1 cellular context compared by ENCODE assay signal in the genomic region with DNA sequence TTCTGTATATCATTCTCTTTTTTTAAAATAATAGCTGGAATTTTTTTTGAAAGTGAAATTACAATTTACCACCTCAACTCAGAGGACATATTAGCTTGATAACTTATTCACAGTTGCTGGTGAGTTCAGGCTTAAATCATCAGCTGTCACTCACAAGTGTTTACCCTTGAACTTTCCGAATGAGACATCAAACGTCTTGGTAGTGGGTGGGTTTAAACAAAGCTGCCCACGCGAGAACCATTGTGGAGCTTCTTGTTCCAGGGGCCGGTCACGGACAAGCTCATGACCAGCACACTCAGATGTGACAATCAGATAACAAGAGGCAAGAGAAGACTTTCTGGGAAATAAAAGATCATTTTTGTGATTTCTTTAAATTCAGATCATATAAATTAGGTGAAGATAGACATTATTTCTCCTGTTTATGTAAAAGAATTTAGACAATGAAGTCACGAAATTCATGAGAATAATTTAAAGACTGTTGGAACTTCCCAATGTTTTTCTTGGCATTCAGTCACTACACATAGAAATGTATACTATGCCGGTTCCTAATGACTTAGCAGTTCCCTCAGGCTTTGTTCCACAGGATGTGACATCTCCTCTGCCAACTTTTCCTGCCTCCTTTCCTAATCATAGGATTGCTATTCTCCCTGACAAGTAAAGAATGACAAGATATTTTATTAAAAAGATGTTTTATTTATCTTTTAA.
TF ChIP-seq lines count a peak whose summit lies in the region.

No MANE protein-coding gene starts in this region.

TF ChIP-seq in GM12878, 131 proteins besides CTCF, POLR2A, EP300 and RAD21 (continued from another document):
- TF ChIP-seq, protein P1, sequence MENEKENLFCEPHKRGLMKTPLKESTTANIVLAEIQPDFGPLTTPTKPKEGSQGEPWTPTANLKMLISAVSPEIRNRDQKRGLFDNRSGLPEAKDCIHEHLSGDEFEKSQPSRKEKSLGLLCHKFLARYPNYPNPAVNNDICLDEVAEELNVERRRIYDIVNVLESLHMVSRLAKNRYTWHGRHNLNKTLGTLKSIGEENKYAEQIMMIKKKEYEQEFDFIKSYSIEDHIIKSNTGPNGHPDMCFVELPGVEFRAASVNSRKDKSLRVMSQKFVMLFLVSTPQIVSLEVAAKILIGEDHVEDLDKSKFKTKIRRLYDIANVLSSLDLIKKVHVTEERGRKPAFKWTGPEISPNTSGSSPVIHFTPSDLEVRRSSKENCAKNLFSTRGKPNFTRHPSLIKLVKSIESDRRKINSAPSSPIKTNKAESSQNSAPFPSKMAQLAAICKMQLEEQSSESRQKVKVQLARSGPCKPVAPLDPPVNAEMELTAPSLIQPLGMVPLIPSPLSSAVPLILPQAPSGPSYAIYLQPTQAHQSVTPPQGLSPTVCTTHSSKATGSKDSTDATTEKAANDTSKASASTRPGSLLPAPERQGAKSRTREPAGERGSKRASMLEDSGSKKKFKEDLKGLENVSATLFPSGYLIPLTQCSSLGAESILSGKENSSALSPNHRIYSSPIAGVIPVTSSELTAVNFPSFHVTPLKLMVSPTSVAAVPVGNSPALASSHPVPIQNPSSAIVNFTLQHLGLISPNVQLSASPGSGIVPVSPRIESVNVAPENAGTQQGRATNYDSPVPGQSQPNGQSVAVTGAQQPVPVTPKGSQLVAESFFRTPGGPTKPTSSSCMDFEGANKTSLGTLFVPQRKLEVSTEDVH (IDR thresholded peaks at IDR 0.05; ENCODE audit: low read depth, partially characterized antibody) = no peak
- no peak for TF ChIP-seq KDM1A (IDR thresholded peaks at IDR 0.05; ENCODE audit: borderline replicate concordance)
- TF ChIP-seq SMC3 (IDR thresholded peaks at IDR 0.05; ENCODE audit: borderline replicate concordance, low read length) = no peak
- TF ChIP-seq, protein P2, sequence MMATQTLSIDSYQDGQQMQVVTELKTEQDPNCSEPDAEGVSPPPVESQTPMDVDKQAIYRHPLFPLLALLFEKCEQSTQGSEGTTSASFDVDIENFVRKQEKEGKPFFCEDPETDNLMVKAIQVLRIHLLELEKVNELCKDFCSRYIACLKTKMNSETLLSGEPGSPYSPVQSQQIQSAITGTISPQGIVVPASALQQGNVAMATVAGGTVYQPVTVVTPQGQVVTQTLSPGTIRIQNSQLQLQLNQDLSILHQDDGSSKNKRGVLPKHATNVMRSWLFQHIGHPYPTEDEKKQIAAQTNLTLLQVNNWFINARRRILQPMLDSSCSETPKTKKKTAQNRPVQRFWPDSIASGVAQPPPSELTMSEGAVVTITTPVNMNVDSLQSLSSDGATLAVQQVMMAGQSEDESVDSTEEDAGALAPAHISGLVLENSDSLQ (IDR thresholded peaks at IDR 0.05) = peak; percentile 96
- TF ChIP-seq FOXM1 (IDR thresholded peaks at IDR 0.05; ENCODE audit: low read depth, low read length) = peak; percentile 27; the same call in 1 of the 2 replicates
- TF ChIP-seq MTA3 (IDR thresholded peaks at IDR 0.05; ENCODE audit: borderline replicate concordance, low read length) = no peak
- TF ChIP-seq, protein P3, sequence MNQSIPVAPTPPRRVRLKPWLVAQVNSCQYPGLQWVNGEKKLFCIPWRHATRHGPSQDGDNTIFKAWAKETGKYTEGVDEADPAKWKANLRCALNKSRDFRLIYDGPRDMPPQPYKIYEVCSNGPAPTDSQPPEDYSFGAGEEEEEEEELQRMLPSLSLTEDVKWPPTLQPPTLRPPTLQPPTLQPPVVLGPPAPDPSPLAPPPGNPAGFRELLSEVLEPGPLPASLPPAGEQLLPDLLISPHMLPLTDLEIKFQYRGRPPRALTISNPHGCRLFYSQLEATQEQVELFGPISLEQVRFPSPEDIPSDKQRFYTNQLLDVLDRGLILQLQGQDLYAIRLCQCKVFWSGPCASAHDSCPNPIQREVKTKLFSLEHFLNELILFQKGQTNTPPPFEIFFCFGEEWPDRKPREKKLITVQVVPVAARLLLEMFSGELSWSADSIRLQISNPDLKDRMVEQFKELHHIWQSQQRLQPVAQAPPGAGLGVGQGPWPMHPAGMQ (IDR thresholded peaks at IDR 0.05; ENCODE audit: borderline replicate concordance) = no peak
- TF ChIP-seq, protein P4, sequence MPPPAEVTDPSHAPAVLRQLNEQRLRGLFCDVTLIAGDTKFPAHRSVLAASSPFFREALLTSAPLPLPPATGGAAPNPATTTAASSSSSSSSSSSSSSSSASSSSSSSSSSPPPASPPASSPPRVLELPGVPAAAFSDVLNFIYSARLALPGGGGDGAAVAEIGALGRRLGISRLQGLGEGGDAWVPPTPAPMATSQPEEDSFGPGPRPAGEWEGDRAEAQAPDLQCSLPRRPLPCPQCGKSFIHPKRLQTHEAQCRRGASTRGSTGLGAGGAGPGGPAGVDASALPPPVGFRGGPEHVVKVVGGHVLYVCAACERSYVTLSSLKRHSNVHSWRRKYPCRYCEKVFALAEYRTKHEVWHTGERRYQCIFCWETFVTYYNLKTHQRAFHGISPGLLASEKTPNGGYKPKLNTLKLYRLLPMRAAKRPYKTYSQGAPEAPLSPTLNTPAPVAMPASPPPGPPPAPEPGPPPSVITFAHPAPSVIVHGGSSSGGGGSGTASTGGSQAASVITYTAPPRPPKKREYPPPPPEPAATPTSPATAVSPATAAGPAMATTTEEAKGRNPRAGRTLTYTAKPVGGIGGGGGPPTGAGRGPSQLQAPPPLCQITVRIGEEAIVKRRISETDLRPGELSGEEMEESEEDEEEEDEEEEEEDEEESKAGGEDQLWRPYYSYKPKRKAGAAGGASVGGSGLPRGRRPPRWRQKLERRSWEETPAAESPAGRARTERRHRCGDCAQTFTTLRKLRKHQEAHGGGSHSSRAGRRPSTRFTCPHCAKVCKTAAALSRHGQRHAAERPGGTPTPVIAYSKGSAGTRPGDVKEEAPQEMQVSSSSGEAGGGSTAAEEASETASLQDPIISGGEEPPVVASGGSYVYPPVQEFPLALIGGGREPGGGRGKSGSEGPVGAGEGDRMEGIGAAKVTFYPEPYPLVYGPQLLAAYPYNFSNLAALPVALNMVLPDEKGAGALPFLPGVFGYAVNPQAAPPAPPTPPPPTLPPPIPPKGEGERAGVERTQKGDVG (CRISPR knock-in tag; IDR thresholded peaks at IDR 0.05) = no peak
- TF ChIP-seq YBX1 (IDR thresholded peaks at IDR 0.05) = no peak
- TF ChIP-seq SUPT20H (IDR thresholded peaks at IDR 0.05; ENCODE audit: borderline replicate concordance, control insufficient read depth, low read depth, low read length) = no peak
- peak; percentile 73 for TF ChIP-seq NR2C1 (IDR thresholded peaks at IDR 0.05)
- TF ChIP-seq, protein P5, sequence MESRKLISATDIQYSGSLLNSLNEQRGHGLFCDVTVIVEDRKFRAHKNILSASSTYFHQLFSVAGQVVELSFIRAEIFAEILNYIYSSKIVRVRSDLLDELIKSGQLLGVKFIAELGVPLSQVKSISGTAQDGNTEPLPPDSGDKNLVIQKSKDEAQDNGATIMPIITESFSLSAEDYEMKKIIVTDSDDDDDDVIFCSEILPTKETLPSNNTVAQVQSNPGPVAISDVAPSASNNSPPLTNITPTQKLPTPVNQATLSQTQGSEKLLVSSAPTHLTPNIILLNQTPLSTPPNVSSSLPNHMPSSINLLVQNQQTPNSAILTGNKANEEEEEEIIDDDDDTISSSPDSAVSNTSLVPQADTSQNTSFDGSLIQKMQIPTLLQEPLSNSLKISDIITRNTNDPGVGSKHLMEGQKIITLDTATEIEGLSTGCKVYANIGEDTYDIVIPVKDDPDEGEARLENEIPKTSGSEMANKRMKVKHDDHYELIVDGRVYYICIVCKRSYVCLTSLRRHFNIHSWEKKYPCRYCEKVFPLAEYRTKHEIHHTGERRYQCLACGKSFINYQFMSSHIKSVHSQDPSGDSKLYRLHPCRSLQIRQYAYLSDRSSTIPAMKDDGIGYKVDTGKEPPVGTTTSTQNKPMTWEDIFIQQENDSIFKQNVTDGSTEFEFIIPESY (IDR thresholded peaks at IDR 0.05) = no peak
- TF ChIP-seq, protein P6, sequence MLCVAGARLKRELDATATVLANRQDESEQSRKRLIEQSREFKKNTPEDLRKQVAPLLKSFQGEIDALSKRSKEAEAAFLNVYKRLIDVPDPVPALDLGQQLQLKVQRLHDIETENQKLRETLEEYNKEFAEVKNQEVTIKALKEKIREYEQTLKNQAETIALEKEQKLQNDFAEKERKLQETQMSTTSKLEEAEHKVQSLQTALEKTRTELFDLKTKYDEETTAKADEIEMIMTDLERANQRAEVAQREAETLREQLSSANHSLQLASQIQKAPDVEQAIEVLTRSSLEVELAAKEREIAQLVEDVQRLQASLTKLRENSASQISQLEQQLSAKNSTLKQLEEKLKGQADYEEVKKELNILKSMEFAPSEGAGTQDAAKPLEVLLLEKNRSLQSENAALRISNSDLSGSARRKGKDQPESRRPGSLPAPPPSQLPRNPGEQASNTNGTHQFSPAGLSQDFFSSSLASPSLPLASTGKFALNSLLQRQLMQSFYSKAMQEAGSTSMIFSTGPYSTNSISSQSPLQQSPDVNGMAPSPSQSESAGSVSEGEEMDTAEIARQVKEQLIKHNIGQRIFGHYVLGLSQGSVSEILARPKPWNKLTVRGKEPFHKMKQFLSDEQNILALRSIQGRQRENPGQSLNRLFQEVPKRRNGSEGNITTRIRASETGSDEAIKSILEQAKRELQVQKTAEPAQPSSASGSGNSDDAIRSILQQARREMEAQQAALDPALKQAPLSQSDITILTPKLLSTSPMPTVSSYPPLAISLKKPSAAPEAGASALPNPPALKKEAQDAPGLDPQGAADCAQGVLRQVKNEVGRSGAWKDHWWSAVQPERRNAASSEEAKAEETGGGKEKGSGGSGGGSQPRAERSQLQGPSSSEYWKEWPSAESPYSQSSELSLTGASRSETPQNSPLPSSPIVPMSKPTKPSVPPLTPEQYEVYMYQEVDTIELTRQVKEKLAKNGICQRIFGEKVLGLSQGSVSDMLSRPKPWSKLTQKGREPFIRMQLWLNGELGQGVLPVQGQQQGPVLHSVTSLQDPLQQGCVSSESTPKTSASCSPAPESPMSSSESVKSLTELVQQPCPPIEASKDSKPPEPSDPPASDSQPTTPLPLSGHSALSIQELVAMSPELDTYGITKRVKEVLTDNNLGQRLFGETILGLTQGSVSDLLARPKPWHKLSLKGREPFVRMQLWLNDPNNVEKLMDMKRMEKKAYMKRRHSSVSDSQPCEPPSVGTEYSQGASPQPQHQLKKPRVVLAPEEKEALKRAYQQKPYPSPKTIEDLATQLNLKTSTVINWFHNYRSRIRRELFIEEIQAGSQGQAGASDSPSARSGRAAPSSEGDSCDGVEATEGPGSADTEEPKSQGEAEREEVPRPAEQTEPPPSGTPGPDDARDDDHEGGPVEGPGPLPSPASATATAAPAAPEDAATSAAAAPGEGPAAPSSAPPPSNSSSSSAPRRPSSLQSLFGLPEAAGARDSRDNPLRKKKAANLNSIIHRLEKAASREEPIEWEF (IDR thresholded peaks at IDR 0.05; ENCODE audit: insufficient replicate concordance, low read depth, low read length) = no peak
- TF ChIP-seq ESRRA (IDR thresholded peaks at IDR 0.05; ENCODE audit: low read length) = no peak
- no peak for TF ChIP-seq CBFB (IDR thresholded peaks at IDR 0.05; ENCODE audit: low read depth)
- peak; percentile 10; the same call in 1 of the 2 replicates for TF ChIP-seq BCL11A (IDR thresholded peaks at IDR 0.05; ENCODE audit: low read depth, low read length)
- TF ChIP-seq SREBF2 (IDR thresholded peaks at IDR 0.05; ENCODE audit: low read length) = no peak
- TF ChIP-seq SUZ12 (IDR thresholded peaks at IDR 0.05; ENCODE audit: unreplicated experiment) = no peak
- TF ChIP-seq BHLHE40 (IDR thresholded peaks at IDR 0.05; ENCODE audit: borderline replicate concordance in 1 of 2, low read depth in 2 of 2, low read length in 1 of 2) = peak in 1 of 2 experiments; percentile 47; a peak in 2 of 4 replicates
- no peak for TF ChIP-seq ZNF384 (IDR thresholded peaks at IDR 0.05; ENCODE audit: borderline replicate concordance, low read depth, low read length)
- peak; percentile 10; the same call in 1 of the 2 replicates for TF ChIP-seq ATF7 (IDR thresholded peaks at IDR 0.05; ENCODE audit: low read depth)
- no peak for TF ChIP-seq ZNF274 (IDR thresholded peaks at IDR 0.05; ENCODE audit: insufficient read depth, insufficient read length)
- TF ChIP-seq SMARCA5 (IDR thresholded peaks at IDR 0.05) = no peak
